ENCODE assay signal across 17 cellular contexts in genomic region chr11:69878927-69879733, GRCh38. TPM values are rescaled to one million over a fixed set of nuclear protein-coding genes. Genes with fewer than 3 reads are reported as not detected.
DNase-seq lines count a peak whose midpoint lies in the region; ATAC-seq and TF ChIP-seq lines count a peak whose summit lies in the region.
"Had no signal": no experiment of that assay in that cellular context is flagged by ENCODE, and none has a peak within 500 bp of the region (broad histone marks: within the 10 kb centered on the region; RNA-seq: fewer than 3 reads in every experiment).

No MANE protein-coding gene starts in this region.

- no peaks in the 10 kb centered on the region for H3K36me3 Mint-ChIP-seq in activated CD8-positive, alpha-beta T cell treated with anti-CD3 and anti-CD28 coated beads, Interleukin-2, amount 10 ng/mL, durations not matched to agents 7 days and 5 days (ENCODE audit: low read depth)

- H3K9me2 ChIP-seq in SK-N-SH = no peaks in the 10 kb centered on the region

- TF ChIP-seq CTCF in SK-N-SH (IDR thresholded peaks at IDR 0.05) = no peak
- TF ChIP-seq CTCF in left ventricle myocardium inferior (IDR thresholded peaks at IDR 0.05; ENCODE audit: borderline replicate concordance) = no peak
- TF ChIP-seq CTCF in lower lobe of right lung (IDR thresholded peaks at IDR 0.05) = no peak
- TF ChIP-seq CTCF in upper lobe of left lung (IDR thresholded peaks at IDR 0.05) = no peak

- no peak overlapping the region for H3K9ac ChIP-seq in SK-N-SH
- H3K9ac ChIP-seq: BLaER1 treated with 17β-estradiol and CSF1 and Interleukin-3, amounts not matched to agents 10 nM and 100 nM had no signal

- TF ChIP-seq EP300 in SK-N-SH (IDR thresholded peaks at IDR 0.05; ENCODE audit: borderline replicate concordance in 1 of 2, low read depth in 1 of 2, low read length in 1 of 2) (no peak), upper lobe of left lung (IDR thresholded peaks at IDR 0.05) (no peak)

- peaks cover 3% of the 10 kb centered on the region for H3K27me3 Mint-ChIP-seq in activated CD8-positive, alpha-beta T cell treated with anti-CD3 and anti-CD28 coated beads, Interleukin-2, amount 10 ng/mL, durations not matched to agents 7 days and 5 days (ENCODE audit: low read depth)

- no peaks in the 10 kb centered on the region for H3K79me2 ChIP-seq in SK-N-SH (ENCODE audit: insufficient read depth)

- H3K4me3 ChIP-seq in SK-N-SH (ENCODE audit: low read depth in 2 of 2, low read length in 1 of 2) = no peak overlapping the region
- H3K4me3 ChIP-seq in left ventricle myocardium inferior = no peak overlapping the region
- H3K4me3 ChIP-seq in lower lobe of right lung = no peak overlapping the region
- no peak overlapping the region for H3K4me3 ChIP-seq in upper lobe of left lung
- H3K4me3 ChIP-seq: BLaER1 treated with 17β-estradiol and CSF1 and Interleukin-3, amounts not matched to agents 10 nM and 100 nM; HAP-1 had no signal

- no peaks in the 10 kb centered on the region for H4K20me1 ChIP-seq in SK-N-SH (ENCODE audit: insufficient read depth)

- no peaks in the 10 kb centered on the region for H3F3A ChIP-seq in SK-N-SH (replicated peaks; ENCODE audit: insufficient read depth)

- POLR2A ChIA-PET in SK-N-SH (lab: Yijun Ruan, JAX) = no interaction called here
- POLR2A ChIA-PET in activated CD8-positive, alpha-beta T cell treated with anti-CD3 and anti-CD28 coated beads, Interleukin-2, amount 10 ng/mL, durations not matched to agents 7 days and 5 days (lab: Charles Lee) = no interaction called here

- no peak overlapping the region for H3K27ac Mint-ChIP-seq in activated CD8-positive, alpha-beta T cell treated with anti-CD3 and anti-CD28 coated beads, Interleukin-2, amount 10 ng/mL, durations not matched to agents 7 days and 5 days

- peak; percentile 34 for DNase-seq in SK-N-SH
- DNase-seq in left ventricle myocardium inferior = peak; percentile 8
- DNase-seq in left ventricle myocardium superior = no peak
- DNase-seq in lower lobe of right lung = peak; percentile 25
- peak; percentile 17 to 68 for DNase-seq in upper lobe of left lung
- DNase-seq in activated CD8-positive, alpha-beta T cell treated with anti-CD3 and anti-CD28 coated beads, Interleukin-2, amount 10 ng/mL, durations not matched to agents 7 days and 5 days = no peak
- DNase-seq: IMR-90, Kasumi-1, NCI-H1417, NCI-H2029, NCI-H510A treated with DMSO at 0.1 percent for 48 hours had no signal

- TF ChIP-seq RAD21 in SK-N-SH (IDR thresholded peaks at IDR 0.05; ENCODE audit: low read length) = no peak

- no peak for TF ChIP-seq POLR2A in upper lobe of left lung (IDR thresholded peaks at IDR 0.05)

- no peak overlapping the region for H3K27ac ChIP-seq in SK-N-SH (ENCODE audit: low read depth in 2 of 2, low read length in 1 of 2)
- H3K27ac ChIP-seq in left ventricle myocardium inferior (replicated peaks) = no peak overlapping the region
- H3K27ac ChIP-seq in lower lobe of right lung = no peak overlapping the region
- H3K27ac ChIP-seq in upper lobe of left lung = no peak overlapping the region
- H3K27ac ChIP-seq: 22Rv1; BLaER1 treated with 17β-estradiol and CSF1 and Interleukin-3, amounts not matched to agents 10 nM and 100 nM had no signal

- H3K27me3 ChIP-seq in SK-N-SH (ENCODE audit: insufficient read depth) (no peaks in the 10 kb centered on the region), left ventricle myocardium inferior (ENCODE audit: low read depth) (peaks cover 89% of the 10 kb centered on the region), lower lobe of right lung (ENCODE audit: low read depth) (peaks cover 21% of the 10 kb centered on the region), upper lobe of left lung (no peaks in the 10 kb centered on the region)
- H3K27me3 ChIP-seq: BLaER1 treated with 17β-estradiol and CSF1 and Interleukin-3, amounts not matched to agents 10 nM and 100 nM had no signal

- no peak overlapping the region for H3K4me3 Mint-ChIP-seq in activated CD8-positive, alpha-beta T cell treated with anti-CD3 and anti-CD28 coated beads, Interleukin-2, amount 10 ng/mL, durations not matched to agents 7 days and 5 days

- WGBS in SK-N-SH (ENCODE audit: low lambda C conversion rate) = 13% methylated on average over 3 of the region's 11 CpGs
- 31 to 59% methylated on average over 3 to 11 of the region's 11 CpGs for WGBS in upper lobe of left lung, 2 donors

- H2AFZ ChIP-seq in SK-N-SH (ENCODE audit: low read depth) = no peak overlapping the region

- intact Hi-C loops in left ventricle myocardium inferior (cut with micrococcal nuclease) (no loop called here), left ventricle myocardium superior (cut with micrococcal nuclease) (no loop called here), lower lobe of right lung (cut with DNase I) (no loop called here)

- H3K9me3 ChIP-seq in SK-N-SH (no peaks in the 10 kb centered on the region), left ventricle myocardium inferior (replicated peaks) (no peaks in the 10 kb centered on the region), lower lobe of right lung (no peaks in the 10 kb centered on the region), upper lobe of left lung (no peaks in the 10 kb centered on the region)
- H3K9me3 ChIP-seq: BLaER1 treated with 17β-estradiol and CSF1 and Interleukin-3, amounts not matched to agents 10 nM and 100 nM; HAP-1 had no signal

- H3K4me1 ChIP-seq in SK-N-SH (ENCODE audit: control insufficient read depth in 1 of 2, insufficient read depth in 2 of 2, low read depth in 1 of 2, low read length in 1 of 2) = peaks cover 0 to 9% of the 10 kb centered on the region in 2 experiments; a peak in 1 of 4 replicates
- H3K4me1 ChIP-seq in left ventricle myocardium inferior = no peaks in the 10 kb centered on the region
- no peaks in the 10 kb centered on the region for H3K4me1 ChIP-seq in lower lobe of right lung
- no peaks in the 10 kb centered on the region for H3K4me1 ChIP-seq in upper lobe of left lung
- H3K4me1 ChIP-seq: BLaER1 treated with 17β-estradiol and CSF1 and Interleukin-3, amounts not matched to agents 10 nM and 100 nM; HAP-1 had no signal

- no peak overlapping the region for H3K4me2 ChIP-seq in SK-N-SH
- H3K4me2 ChIP-seq: BLaER1 treated with 17β-estradiol and CSF1 and Interleukin-3, amounts not matched to agents 10 nM and 100 nM had no signal

- H3K36me3 ChIP-seq in SK-N-SH (replicated peaks in 1 of 2; ENCODE audit: control insufficient read depth in 1 of 2, insufficient read depth in 2 of 2, low read length in 1 of 2) (no peaks in the 10 kb centered on the region), left ventricle myocardium inferior (no peaks in the 10 kb centered on the region), lower lobe of right lung (no peaks in the 10 kb centered on the region), upper lobe of left lung (no peaks in the 10 kb centered on the region)
- H3K36me3 ChIP-seq: BLaER1 treated with 17β-estradiol and CSF1 and Interleukin-3, amounts not matched to agents 10 nM and 100 nM; HAP-1 had no signal

- ATAC-seq in SK-N-SH treated with all-trans-retinoic acid at 6 μM for 48 hours (no peak), left ventricle myocardium superior (no peak), lower lobe of right lung (no peak), upper lobe of left lung (ENCODE audit: low FRiP score in 2 of 2) (no peak), HG03565 (IDR thresholded peaks at IDR 0.05; ENCODE audit: unreplicated experiment) (no peak)
- ATAC-seq in activated CD8-positive, alpha-beta T cell treated with anti-CD3 and anti-CD28 coated beads, Interleukin-2, amount 10 ng/mL, durations not matched to agents 7 days and 5 days = no peak
- ATAC-seq: Panc1 had no signal

- no peaks in the 10 kb centered on the region for H3K9me3 Mint-ChIP-seq in activated CD8-positive, alpha-beta T cell treated with anti-CD3 and anti-CD28 coated beads, Interleukin-2, amount 10 ng/mL, durations not matched to agents 7 days and 5 days (ENCODE audit: insufficient read depth)

- no peaks in the 10 kb centered on the region for H3K4me1 Mint-ChIP-seq in activated CD8-positive, alpha-beta T cell treated with anti-CD3 and anti-CD28 coated beads, Interleukin-2, amount 10 ng/mL, durations not matched to agents 7 days and 5 days (ENCODE audit: low read depth)

- CTCF ChIA-PET in SK-N-SH (lab: Yijun Ruan, JAX) = interaction anchor here (1.1 to 3.2 kb wide), 4 partner anchors 10 to 209 kb away, joined by 3 to 16 read pairs (median 3); no protein-coding TSS in a partner anchor
- CTCF ChIA-PET in activated CD8-positive, alpha-beta T cell treated with anti-CD3 and anti-CD28 coated beads, Interleukin-2, amount 10 ng/mL, durations not matched to agents 7 days and 5 days (lab: Charles Lee) = no interaction called here

TF ChIP-seq in SK-N-SH, 30 proteins besides CTCF, POLR2A, EP300 and RAD21 (continues in another document):
- no peak for TF ChIP-seq SMC3 (IDR thresholded peaks at IDR 0.05; ENCODE audit: low read depth, low read length)
- no peak for TF ChIP-seq TAF1 (IDR thresholded peaks at IDR 0.05; ENCODE audit: borderline replicate concordance, low read depth, low read length)
- TF ChIP-seq EZH2phosphoT487 (IDR thresholded peaks at IDR 0.05; ENCODE audit: borderline replicate concordance, low read depth) = no peak
- TF ChIP-seq CHD2 (IDR thresholded peaks at IDR 0.05; ENCODE audit: low read length, partially characterized antibody) = no peak
- no peak for TF ChIP-seq SIN3A (IDR thresholded peaks at IDR 0.05; ENCODE audit: borderline replicate concordance, low read depth, low read length)
- no peak for TF ChIP-seq NFIC (IDR thresholded peaks at IDR 0.05; ENCODE audit: borderline replicate concordance)
- no peak for TF ChIP-seq POLR2AphosphoS5 (IDR thresholded peaks at IDR 0.05; ENCODE audit: low read depth, low read length)
- TF ChIP-seq RFX5 (IDR thresholded peaks at IDR 0.05; ENCODE audit: low read length) = no peak

TF ChIP-seq in SK-N-SH treated with all-trans-retinoic acid at 6 μM for 48 hours, 23 proteins besides CTCF, POLR2A, EP300 and RAD21 (continues in another document):
- TF ChIP-seq GLIS3 (CRISPR knock-in tag; IDR thresholded peaks at IDR 0.05) = no peak
- no peak for TF ChIP-seq CSDC2 (CRISPR knock-in tag; IDR thresholded peaks at IDR 0.05)
- TF ChIP-seq ESRRG (CRISPR knock-in tag; IDR thresholded peaks at IDR 0.05) = no peak
- TF ChIP-seq TCF4 (CRISPR knock-in tag; IDR thresholded peaks at IDR 0.05; ENCODE audit: borderline replicate concordance) = no peak
- TF ChIP-seq ZFP30 (CRISPR knock-in tag; IDR thresholded peaks at IDR 0.05) = no peak

RNA-seq across cellular contexts. Expression of gene FGF3, which starts 59.9 kb away (rescaled TPM):
- not detected in 2 replicates for polyA plus RNA-seq in SK-N-SH (2012; rRNA removed)
- polyA plus RNA-seq in SK-N-SH (2012; cell fraction: cytosol; rRNA removed) = not detected in 2 replicates
- polyA plus RNA-seq in SK-N-SH (2012; cell fraction: nucleus; rRNA removed) = not detected in 2 replicates
- total RNA-seq in left ventricle myocardium inferior (not detected), left ventricle myocardium superior (not detected), lower lobe of right lung (not detected), upper lobe of left lung (not detected)
- total RNA-seq in activated CD8-positive, alpha-beta T cell treated with anti-CD3 and anti-CD28 coated beads, Interleukin-2, amount 10 ng/mL, durations not matched to agents 7 days and 5 days = not detected
- total RNA-seq: IMR-90 had no signal
- polyA plus RNA-seq: IMR-90 had no signal

Comparison
In these comparisons a context has a peak if more than half of its experiments do, and no peak if none do; other contexts are left out.
1. DNase-seq: peak in SK-N-SH (single experiment), left ventricle myocardium inferior (single experiment), lower lobe of right lung (single experiment) and upper lobe of left lung (2 of 2); none in left ventricle myocardium superior (single experiment) and activated CD8-positive, alpha-beta T cell treated with anti-CD3 and anti-CD28 coated beads, Interleukin-2, amount 10 ng/mL, durations not matched to agents 7 days and 5 days (single experiment).